In the genomic region with DNA sequence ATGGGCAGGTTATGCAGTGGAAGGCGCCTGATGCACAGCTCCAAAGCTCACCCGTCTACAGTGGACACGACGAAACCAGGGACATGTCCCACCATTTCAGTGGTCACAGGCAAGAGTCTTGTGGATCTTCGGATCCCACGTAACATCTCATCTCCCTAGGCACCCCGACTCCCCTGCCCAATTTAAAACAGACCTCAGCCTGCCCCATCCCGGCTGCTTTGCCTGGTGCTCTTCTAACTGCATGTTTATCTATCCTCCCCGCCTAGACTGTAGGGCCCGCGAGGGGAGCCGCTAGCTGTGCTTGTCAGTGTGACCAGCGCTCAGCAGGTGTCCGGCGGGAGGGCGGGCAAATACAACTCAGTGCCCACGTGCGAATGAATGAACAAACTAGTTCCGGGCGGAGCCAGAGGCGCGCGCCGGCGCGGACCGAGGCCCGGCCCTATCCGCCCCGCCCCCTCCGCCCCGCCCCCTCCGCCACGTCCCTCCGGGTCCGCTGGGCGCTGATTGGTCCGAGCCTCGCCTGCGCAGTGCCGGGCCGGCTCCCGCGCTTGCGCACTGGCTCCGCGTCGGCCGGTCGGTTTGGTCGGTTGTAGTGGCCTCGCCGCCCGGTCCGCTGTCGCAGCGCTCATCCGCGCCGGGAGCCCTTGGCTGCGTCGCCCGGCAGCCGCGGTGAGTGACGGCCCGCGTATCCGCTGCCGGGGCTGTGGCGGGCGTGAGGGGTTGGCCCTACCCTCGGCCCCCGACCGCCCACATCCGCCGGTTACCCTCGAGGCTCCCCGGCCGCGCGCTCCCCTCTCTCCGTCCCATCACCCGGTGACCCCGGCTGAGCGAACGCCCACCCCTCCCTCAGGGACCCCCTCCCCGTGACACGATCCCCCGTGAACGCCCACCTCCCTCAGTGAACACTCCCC, we compare ENCODE assay signal across 8 cellular contexts.
DNase-seq lines count a peak whose midpoint lies in the region; ATAC-seq and TF ChIP-seq lines count a peak whose summit lies in the region.

No MANE protein-coding gene starts in this region.

- CTCF ChIA-PET in PC-9 (lab: Charles Lee), result no interaction called here

- H3K36me3 ChIP-seq in PC-9 (ENCODE audit: low read depth) (peaks cover 12% of the 10 kb centered on the region; the same call in 1 of the 2 replicates), esophagus squamous epithelium (peaks cover 0 to 19% (median 0%) of the 10 kb centered on the region in 3 donors), muscle layer of duodenum (ENCODE audit: control insufficient read depth in 1 of 2, insufficient read depth in 2 of 2, low read length in 2 of 2) (no peaks in the 10 kb centered on the region)

- H3K36me3 Mint-ChIP-seq in activated T-cell treated with anti-CD3 and anti-CD28 coated beads, Interleukin-2, amount 50 U/mL, for 4 hours (ENCODE audit: insufficient read depth), result peaks cover 9% of the 10 kb centered on the region

- H3K4me3 ChIP-seq in PC-9, result peak overlapping the region; percentile 76
- peak overlapping the region; percentile 88 to 97 (median 93) for H3K4me3 ChIP-seq in esophagus squamous epithelium
- H3K4me3 ChIP-seq in muscle layer of duodenum (ENCODE audit: low read depth in 1 of 2, low read length in 2 of 2), result peak overlapping the region; percentile 53 to 68

- peak overlapping the region; percentile 80 for H2AFZ ChIP-seq in PC-9

- H3K79me2 ChIP-seq in PC-9 (ENCODE audit: low read depth), result peaks cover 27% of the 10 kb centered on the region

- no peaks in the 10 kb centered on the region for H3K27me3 Mint-ChIP-seq in activated T-cell treated with anti-CD3 and anti-CD28 coated beads, Interleukin-2, amount 50 U/mL, for 4 hours (ENCODE audit: low read depth)

- DNase-seq in DMS79 (lab: John Stamatoyannopoulos, UW) (peak; percentile 82), KG1 (lab: John Stamatoyannopoulos, UW) (peak; percentile 66), PC-9 (peak; percentile 87 to 90), esophagus squamous epithelium (lab: John Stamatoyannopoulos, UW) (peak; percentile 47)
- DNase-seq in activated T-cell treated with anti-CD3 and anti-CD28 coated beads, Interleukin-2, amount 50 U/mL, for 4 hours, result peak; percentile 85
- DNase-seq in stimulated activated CD8-positive, alpha-beta memory T cell treated with anti-CD3 and anti-CD28 coated beads, Interleukin-7, amount 100 ng/mL, for 1 hour (ENCODE audit: low read depth in 2 of 2), result peak; percentile 75 to 79

- no peaks in the 10 kb centered on the region for H3K9me3 Mint-ChIP-seq in activated T-cell treated with anti-CD3 and anti-CD28 coated beads, Interleukin-2, amount 50 U/mL, for 4 hours

- peaks cover 15% of the 10 kb centered on the region for H3K4me1 ChIP-seq in PC-9 (replicated peaks; ENCODE audit: insufficient read depth)
- peaks cover 6 to 28% (median 13%) of the 10 kb centered on the region in 3 donors for H3K4me1 ChIP-seq in esophagus squamous epithelium
- H3K4me1 ChIP-seq in muscle layer of duodenum (ENCODE audit: control insufficient read depth in 1 of 2, insufficient read depth in 2 of 2, low read length in 2 of 2), result peaks cover 5 to 16% of the 10 kb centered on the region in 2 donors

- no TSS peak for BruUV-seq in PC-9 (replicated peaks; lab: Mats Ljungman, UMichigan)

- peak in 3 of 4 donors; percentile 67 to 90 (median 82) for TF ChIP-seq POLR2A in esophagus squamous epithelium (IDR thresholded peaks at IDR 0.05)

- H3K27ac ChIP-seq in PC-9 (peak overlapping the region; percentile 59), esophagus squamous epithelium (peak overlapping the region; percentile 80 to 96 (median 90)), muscle layer of duodenum (ENCODE audit: low read length) (no peak overlapping the region)

- intact Hi-C loops in PC-9 (cut with micrococcal nuclease; ENCODE audit: unreplicated experiment), result loop anchor here (5.0 kb wide), 1 partner anchor 252 kb away; no protein-coding TSS in a partner anchor
- intact Hi-C loops in esophagus squamous epithelium (cut with DNase I), result no loop called here

- POLR2A ChIA-PET in PC-9 (lab: Charles Lee; ENCODE audit: unreplicated experiment), result interaction anchor here (0.6 kb wide), 1 partner anchor 146 kb away, joined by 3 read pairs; no protein-coding TSS in a partner anchor

- peaks cover 9% of the 10 kb centered on the region for H4K20me1 ChIP-seq in PC-9 (ENCODE audit: insufficient read depth)

- ATAC-seq in GM21737 (IDR thresholded peaks at IDR 0.05; ENCODE audit: unreplicated experiment), result peak; percentile 78
- peak; percentile 89 to 91 for ATAC-seq in activated T-cell treated with anti-CD3 and anti-CD28 coated beads, Interleukin-2, amount 50 U/mL, for 4 hours

- H3K4me2 ChIP-seq in PC-9, result peak overlapping the region; percentile 96

- H3K4me1 Mint-ChIP-seq in activated T-cell treated with anti-CD3 and anti-CD28 coated beads, Interleukin-2, amount 50 U/mL, for 4 hours (ENCODE audit: low read depth), result peaks cover 19% of the 10 kb centered on the region

- H3K27me3 ChIP-seq in PC-9 (ENCODE audit: insufficient read depth, low read depth) (no peaks in the 10 kb centered on the region), esophagus squamous epithelium (no peaks in the 10 kb centered on the region), muscle layer of duodenum (ENCODE audit: low read depth, low read length) (no peaks in the 10 kb centered on the region)

- H3K4me3 Mint-ChIP-seq in activated T-cell treated with anti-CD3 and anti-CD28 coated beads, Interleukin-2, amount 50 U/mL, for 4 hours, result peak overlapping the region; percentile 93

- 7 to 12% methylated on average over 8 to 11 of the region's 91 CpGs for WGBS in esophagus squamous epithelium, 2 donors

- TF ChIP-seq CTCF in PC-9 (conservative IDR thresholded peaks at IDR 0.05) (no peak), esophagus squamous epithelium (IDR thresholded peaks at IDR 0.05) (no peak)

- no peaks in the 10 kb centered on the region for H3K9me3 ChIP-seq in PC-9 (ENCODE audit: insufficient read depth, low read depth)
- no peaks in the 10 kb centered on the region for H3K9me3 ChIP-seq in esophagus squamous epithelium
- no peaks in the 10 kb centered on the region for H3K9me3 ChIP-seq in muscle layer of duodenum (ENCODE audit: control insufficient read depth in 1 of 2, low read length in 2 of 2)

- peaks cover 24% of the 10 kb centered on the region; the same call in 1 of the 2 replicates for H3F3A ChIP-seq in PC-9 (ENCODE audit: insufficient read depth, low read depth)

- H3K9me2 ChIP-seq in PC-9 (ENCODE audit: insufficient read depth), result no peaks in the 10 kb centered on the region
